ENCODE assay signal across 11 cellular contexts in genomic region chr22:19793161-19793560, GRCh38. TPM values are rescaled to one million over a fixed set of nuclear protein-coding genes. Genes with fewer than 3 reads are reported as not detected.
"Had no signal": no experiment of that assay in that cellular context is flagged by ENCODE, and none has a peak within 500 bp of the region (broad histone marks: within the 10 kb centered on the region; RNA-seq: fewer than 3 reads in every experiment).

No MANE protein-coding gene starts in this region.

- FAIRE-seq: HepG2 had no signal

- H3K4me1 ChIP-seq: HAP-1 had no signal

- H3K36me3 ChIP-seq: HAP-1 had no signal

- H3K9ac ChIP-seq: GM23248 had no signal

- H3K27ac ChIP-seq: GM23248, HL-60 had no signal

- ATAC-seq: HCT116, HepG2 had no signal

- H2AFZ ChIP-seq: GM23248 had no signal

- DNase-seq: GM23248, GOT3, H7, HFFc6, KG1 had no signal

- H3K4me3 ChIP-seq: GM23248, HAP-1 had no signal

RNA-seq across cellular contexts. Expression of gene TBX1, which starts 32.6 kb away (rescaled TPM):
- total RNA-seq: H4, HepG2 had no signal
- polyA plus RNA-seq: HepG2, IgD-negative memory B cell had no signal
